8 cellular contexts compared by ENCODE assay signal in genomic region chr15:67254238-67255175, GRCh38. TPM values are rescaled to one million over a fixed set of nuclear protein-coding genes. Genes with fewer than 3 reads are reported as not detected.
A peak's percentile ranks its signal among the peaks of the same experiment; 100 is the strongest.
DNase-seq lines count a peak whose midpoint lies in the region; TF ChIP-seq lines count a peak whose summit lies in the region.

A gene with protein sequence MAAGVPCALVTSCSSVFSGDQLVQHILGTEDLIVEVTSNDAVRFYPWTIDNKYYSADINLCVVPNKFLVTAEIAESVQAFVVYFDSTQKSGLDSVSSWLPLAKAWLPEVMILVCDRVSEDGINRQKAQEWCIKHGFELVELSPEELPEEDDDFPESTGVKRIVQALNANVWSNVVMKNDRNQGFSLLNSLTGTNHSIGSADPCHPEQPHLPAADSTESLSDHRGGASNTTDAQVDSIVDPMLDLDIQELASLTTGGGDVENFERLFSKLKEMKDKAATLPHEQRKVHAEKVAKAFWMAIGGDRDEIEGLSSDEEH (minus strand): TSS chr15:67254661. CDS start chr15:67254631, 30 bp downstream.
Gene IQCH (plus strand): TSS chr15:67254786. CDS start chr15:67254897, 111 bp downstream.

- no peaks in the 10 kb centered on the region for H3K9me3 Mint-ChIP-seq in HFFc6

- H3K4me3 Mint-ChIP-seq in HFFc6, result peak within 1 kb of the TSS; percentile 98

- TF ChIP-seq CTCF in HFFc6 (IDR thresholded peaks at IDR 0.05), result peak; percentile 38

- in situ Hi-C loops in SK-MEL-5 (cut with HindIII; ENCODE audit: low pct_unique_long_range_greater_than_20kb, low sequenced_read_pairs), result no loop called here

- peak; percentile 94 for DNase-seq in GM04504 (ENCODE audit: low read depth)
- peak; percentile 99 for DNase-seq in HFFc6
- DNase-seq in NAMALWA (ENCODE audit: low spot score), result peak; percentile 97
- peak; percentile 93 for DNase-seq in SK-MEL-5 (ENCODE audit: low read depth, low spot score)
- DNase-seq in activated naive CD4-positive, alpha-beta T cell treated with anti-CD3 and anti-CD28 coated beads, Interleukin-2, amount 50 U/mL, for 16 hours, result peak; percentile 96
- DNase-seq in globus pallidus (ENCODE audit: low spot score), result peak; percentile 91
- DNase-seq in non-pigmented ciliary epithelial cell (ENCODE audit: low read depth), result peak; percentile 88
- peak; percentile 94 for DNase-seq in superior temporal gyrus (ENCODE audit: extremely low spot score)

- H3K36me3 Mint-ChIP-seq in HFFc6 (ENCODE audit: low read depth), result peaks cover 6% of the 10 kb centered on the region; the same call in 1 of the 2 replicates

- H3K4me1 Mint-ChIP-seq in HFFc6 (ENCODE audit: low read depth), result peaks cover 41% of the 10 kb centered on the region

- peak within 1 kb of the TSS; percentile 98 for H3K27ac Mint-ChIP-seq in HFFc6

- H3K27me3 Mint-ChIP-seq in HFFc6 (ENCODE audit: insufficient read depth), result no peaks in the 10 kb centered on the region; the same call in 1 of the 2 replicates

RNA-seq across cellular contexts. Expression of the first gene that starts in this region (rescaled TPM):
- 10 to 100 TPM; 41.0 to 45.7 (median 42.0) TPM for total RNA-seq in HFFc6 (2021; fragmentation: NEBNext Ultra II Directional; extraction: Animal tissue kit (Norgen Biotek cat#: 25700))
- total RNA-seq in SK-MEL-5 (2014; rRNA removed; shearing (Covaris generic)), result 58.5 and 71.2 TPM in 2 replicates
- polyA plus RNA-seq in SK-MEL-5 (2015; cell fraction: cytosol; rRNA removed), result 44.3 and 56.1 TPM in 2 replicates
- 29.7 and 39.1 TPM in 2 replicates for polyA plus RNA-seq in SK-MEL-5 (2015; cell fraction: nucleus; rRNA removed)

RNA-seq across cellular contexts. Expression of gene IQCH, which starts in this region (rescaled TPM):
- 1 to 10 TPM; 1.1 to 2.2 (median 1.5) TPM for total RNA-seq in HFFc6 (2021; fragmentation: NEBNext Ultra II Directional; extraction: Animal tissue kit (Norgen Biotek cat#: 25700))
- total RNA-seq in SK-MEL-5 (2014; rRNA removed; shearing (Covaris generic)), result 4.3 and 4.6 TPM in 2 replicates
- 2.2 and 2.8 TPM in 2 replicates for polyA plus RNA-seq in SK-MEL-5 (2015; cell fraction: cytosol; rRNA removed)
- polyA plus RNA-seq in SK-MEL-5 (2015; cell fraction: nucleus; rRNA removed), result 3.1 and 6.6 TPM in 2 replicates

Comparison
In these comparisons a context has a peak if more than half of its experiments do, and no peak if none do; other contexts are left out.
1. Peak in every context shown above with its lines: DNase-seq.